In the genomic region with DNA sequence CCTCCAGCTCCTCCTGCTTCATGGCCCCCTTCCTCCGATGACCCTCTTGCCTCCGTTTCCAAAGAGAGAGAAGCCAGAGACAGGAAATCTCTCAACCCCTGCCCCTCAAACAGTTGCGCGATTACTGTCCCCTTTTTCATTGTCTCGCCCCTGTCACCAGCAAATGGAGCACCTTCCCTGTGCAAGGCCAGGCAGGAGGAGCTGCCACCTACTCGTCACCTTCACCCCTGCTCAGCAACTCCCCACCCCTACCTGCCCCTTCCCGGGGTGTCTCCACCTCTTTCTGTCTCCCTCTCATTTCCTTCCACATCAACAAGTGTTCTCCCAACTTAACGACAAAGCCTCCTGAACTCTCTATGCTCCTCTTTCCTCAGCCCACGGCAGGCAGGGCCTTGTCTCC, we compare ENCODE assay signal across 19 cellular contexts. TPM values are rescaled to one million over a fixed set of nuclear protein-coding genes. Genes with fewer than 3 reads are reported as not detected.
A peak's percentile ranks its signal among the peaks of the same experiment; 100 is the strongest.
DNase-seq lines count a peak whose midpoint lies in the region; ATAC-seq and TF ChIP-seq lines count a peak whose summit lies in the region.
"Had no signal": no experiment of that assay in that cellular context is flagged by ENCODE, and none has a peak within 500 bp of the region (broad histone marks: within the 10 kb centered on the region; RNA-seq: fewer than 3 reads in every experiment).

No MANE protein-coding gene starts in this region.

- H3K4me3 ChIP-seq in HEK293 (ENCODE audit: low read depth, low read length): no peak overlapping the region
- H3K4me3 ChIP-seq in endodermal cell (ENCODE audit: low read length): no peak overlapping the region
- no peak overlapping the region for H3K4me3 ChIP-seq in neuronal stem cell (ENCODE audit: low read length in 2 of 2)
- H3K4me3 ChIP-seq: GM12878, GM23248, HAP-1 had no signal

- TF ChIP-seq CTCF in HEK293 (tag by site-specific recombination; IDR thresholded peaks at IDR 0.05): no peak
- TF ChIP-seq CTCF in endodermal cell (conservative IDR thresholded peaks at IDR 0.05): no peak

- no peak overlapping the region for H3K4ac ChIP-seq in neuronal stem cell (ENCODE audit: low read length)

- H2AK5ac ChIP-seq in neuronal stem cell (ENCODE audit: low read depth, low read length): peak overlapping the region; percentile 17

- H3K4me3 Mint-ChIP-seq in endodermal cell: no peak overlapping the region
- H3K4me3 Mint-ChIP-seq in stimulated activated naive B cell treated with anti-CD40 and anti-IgM and Interleukin-4, amounts not matched to agents 10 μg/mL and 1 μg/mL and 100 μg/mL, for 72 hours: no peak overlapping the region
- H3K4me3 Mint-ChIP-seq: CD8-positive, alpha-beta T cell had no signal

- peaks cover 6% of the 10 kb centered on the region for H3K27me3 Mint-ChIP-seq in endodermal cell (ENCODE audit: insufficient read depth)
- H3K27me3 Mint-ChIP-seq in stimulated activated naive B cell treated with anti-CD40 and anti-IgM and Interleukin-4, amounts not matched to agents 10 μg/mL and 1 μg/mL and 100 μg/mL, for 72 hours: no peaks in the 10 kb centered on the region

- no peak overlapping the region for H2AFZ ChIP-seq in neuronal stem cell (ENCODE audit: low read length)
- H2AFZ ChIP-seq: GM23248 had no signal

- H3K4me1 ChIP-seq in HEK293 (ENCODE audit: control insufficient read depth, insufficient read depth, low read length) (no peaks in the 10 kb centered on the region), endodermal cell (ENCODE audit: control insufficient read depth, insufficient read depth, low read length) (no peaks in the 10 kb centered on the region), neuronal stem cell (ENCODE audit: control insufficient read depth in 2 of 2, insufficient read depth in 1 of 2, low read depth in 1 of 2, low read length in 2 of 2) (peaks cover 5 to 6% of the 10 kb centered on the region in 2 donors)
- H3K4me1 ChIP-seq: HAP-1 had no signal

- H3K36me3 ChIP-seq in HEK293 (ENCODE audit: control insufficient read depth in 2 of 2, insufficient read depth in 1 of 2, low read length in 2 of 2) (no peaks in the 10 kb centered on the region), endodermal cell (ENCODE audit: control insufficient read depth, insufficient read depth, low read length) (no peaks in the 10 kb centered on the region), neuronal stem cell (replicated peaks in 1 of 2; ENCODE audit: control insufficient read depth in 2 of 2, insufficient read depth in 2 of 2, low read length in 2 of 2) (no peaks in the 10 kb centered on the region)
- H3K36me3 ChIP-seq: HAP-1 had no signal

- H3K27me3 ChIP-seq in endodermal cell (ENCODE audit: control insufficient read depth, insufficient read depth, low read length, poor library complexity, severe bottlenecking): no peaks in the 10 kb centered on the region
- no peaks in the 10 kb centered on the region for H3K27me3 ChIP-seq in neuronal stem cell (ENCODE audit: control insufficient read depth in 3 of 3, insufficient read depth in 3 of 3, low read depth in 1 of 3, low read length in 3 of 3)

- peak overlapping the region; percentile 10 for H3K27ac Mint-ChIP-seq in endodermal cell
- H3K27ac Mint-ChIP-seq in stimulated activated naive B cell treated with anti-CD40 and anti-IgM and Interleukin-4, amounts not matched to agents 10 μg/mL and 1 μg/mL and 100 μg/mL, for 72 hours: peak overlapping the region; percentile 2
- H3K27ac Mint-ChIP-seq: CD8-positive, alpha-beta T cell had no signal

- H3K23ac ChIP-seq in neuronal stem cell (ENCODE audit: low read depth, low read length, poor library complexity): no peak overlapping the region

- H3K4me1 Mint-ChIP-seq in endodermal cell: peaks cover 5% of the 10 kb centered on the region
- peaks cover 6 to 9% of the 10 kb centered on the region in 2 donors for H3K4me1 Mint-ChIP-seq in stimulated activated naive B cell treated with anti-CD40 and anti-IgM and Interleukin-4, amounts not matched to agents 10 μg/mL and 1 μg/mL and 100 μg/mL, for 72 hours

- H3K9ac ChIP-seq in endodermal cell (ENCODE audit: extremely low read depth, low read length, poor library complexity, severe bottlenecking) (no peak overlapping the region), neuronal stem cell (ENCODE audit: low read depth, low read length, poor library complexity) (no peak overlapping the region)
- H3K9ac ChIP-seq: GM23248 had no signal

- H4K91ac ChIP-seq in neuronal stem cell (ENCODE audit: low read depth, low read length, poor library complexity): peak overlapping the region; percentile 11

- no peak overlapping the region for H4K8ac ChIP-seq in neuronal stem cell (ENCODE audit: low read depth, low read length)

- CTCF ChIA-PET in HEK293 (lab: Yijun Ruan, JAX): no interaction called here

- H2BK120ac ChIP-seq in neuronal stem cell (ENCODE audit: low read depth, low read length): no peak overlapping the region

- H3K14ac ChIP-seq in neuronal stem cell (ENCODE audit: low read length): peak overlapping the region; percentile 5

- no peaks in the 10 kb centered on the region for H3K79me1 ChIP-seq in neuronal stem cell (ENCODE audit: low read depth, low read length)

- H3K9me3 ChIP-seq in HEK293 (ENCODE audit: control insufficient read depth, insufficient read depth, low read depth, low read length): no peaks in the 10 kb centered on the region
- no peaks in the 10 kb centered on the region for H3K9me3 ChIP-seq in endodermal cell (ENCODE audit: control insufficient read depth, low read length)
- no peaks in the 10 kb centered on the region for H3K9me3 ChIP-seq in neuronal stem cell (replicated peaks in 1 of 2; ENCODE audit: control insufficient read depth in 2 of 2, insufficient read depth in 1 of 2, low read depth in 1 of 2, low read length in 2 of 2)
- H3K9me3 ChIP-seq: Caco-2, HAP-1 had no signal

- no peaks in the 10 kb centered on the region for H3K36me3 Mint-ChIP-seq in endodermal cell (ENCODE audit: low read depth)
- H3K36me3 Mint-ChIP-seq in stimulated activated naive B cell treated with anti-CD40 and anti-IgM and Interleukin-4, amounts not matched to agents 10 μg/mL and 1 μg/mL and 100 μg/mL, for 72 hours: peaks cover 11 to 33% of the 10 kb centered on the region in 2 donors
- H3K36me3 Mint-ChIP-seq: CD8-positive, alpha-beta T cell had no signal

- H3K18ac ChIP-seq in neuronal stem cell (ENCODE audit: low read length): peak overlapping the region; percentile 59

- DNase-seq in endodermal cell (no peak), neuronal stem cell (ENCODE audit: low spot score) (no peak), mucosa of gallbladder (ENCODE audit: low spot score) (no peak), NCI-H1436 treated with DMSO at 0.1 percent for 48 hours (lab: John Stamatoyannopoulos, UW) (no peak)
- DNase-seq in stimulated activated naive B cell treated with anti-CD40 and anti-IgM and Interleukin-4, amounts not matched to agents 10 μg/mL and 1 μg/mL and 100 μg/mL, for 72 hours: no peak
- DNase-seq: C1 segment of cervical spinal cord; Caco-2; CD8-positive, alpha-beta T cell; DMS153; DND-41; GM23248 had no signal

- H3K9me3 Mint-ChIP-seq in endodermal cell: no peaks in the 10 kb centered on the region
- no peaks in the 10 kb centered on the region for H3K9me3 Mint-ChIP-seq in stimulated activated naive B cell treated with anti-CD40 and anti-IgM and Interleukin-4, amounts not matched to agents 10 μg/mL and 1 μg/mL and 100 μg/mL, for 72 hours
- H3K9me3 Mint-ChIP-seq: CD8-positive, alpha-beta T cell had no signal

- no peak overlapping the region for H2BK15ac ChIP-seq in neuronal stem cell (ENCODE audit: low read length)

- no peak overlapping the region for H3K27ac ChIP-seq in HEK293 (ENCODE audit: extremely low read depth, low read depth, low read length)
- H3K27ac ChIP-seq in endodermal cell (ENCODE audit: low read depth, low read length): no peak overlapping the region
- H3K27ac ChIP-seq in neuronal stem cell (replicated peaks; ENCODE audit: low read length): no peak overlapping the region
- H3K27ac ChIP-seq: GM23248 had no signal

- no peak overlapping the region for H2BK5ac ChIP-seq in neuronal stem cell (ENCODE audit: low read length)

- POLR2A ChIA-PET in HEK293 (lab: Yijun Ruan, JAX): no interaction called here

- 80 to 85% methylated on average over 3 to 9 of the region's 9 CpGs for WGBS in endodermal cell (ENCODE audit: insufficient coverage in 1 of 2, insufficient read length in 1 of 2), 2 experiments
- WGBS in neuronal stem cell (ENCODE audit: extremely low coverage in 2 of 2, insufficient read length in 2 of 2, insufficient replicate concordance in 1 of 2), 2 donors: no CpG with 5 or more reads among the region's 9 CpGs

- no peak overlapping the region for H2BK12ac ChIP-seq in neuronal stem cell (ENCODE audit: low read length)

- H3K4me2 ChIP-seq in neuronal stem cell (ENCODE audit: insufficient read depth, low read length, poor library complexity, severe bottlenecking): no peak overlapping the region

- no peak for ATAC-seq in stimulated activated naive B cell treated with anti-CD40 and anti-IgM and Interleukin-4, amounts not matched to agents 10 μg/mL and 1 μg/mL and 100 μg/mL, for 72 hours (replicated peaks)
- no peak for ATAC-seq in HG03432 (IDR thresholded peaks at IDR 0.05; ENCODE audit: unreplicated experiment)
- no peak for ATAC-seq in GM19463 (IDR thresholded peaks at IDR 0.05; ENCODE audit: unreplicated experiment)
- ATAC-seq: CD8-positive, alpha-beta T cell; GM12878 had no signal

TF ChIP-seq in HEK293, 187 proteins besides CTCF, POLR2A, EP300 and RAD21:
- TF ChIP-seq ZNF202 (tag by site-specific recombination; IDR thresholded peaks at IDR 0.05; ENCODE audit: borderline replicate concordance): no peak
- TF ChIP-seq SCRT2 (tag by site-specific recombination; IDR thresholded peaks at IDR 0.05): peak; percentile 24; the same call in 1 of the 2 replicates
TF ChIP-seq in HEK293: peak in this region for 1.

RNA-seq across cellular contexts. Expression of a gene that starts 13.7 kb away (rescaled TPM):
- not detected for total RNA-seq in endodermal cell
- not detected for polyA plus RNA-seq in endodermal cell (2013, experiment 1 of 2)
- polyA plus RNA-seq in endodermal cell (2013, experiment 2 of 2): not detected
- not detected for polyA plus RNA-seq in neuronal stem cell (2013, experiment 1 of 2)
- polyA plus RNA-seq in neuronal stem cell (2013, experiment 2 of 2): 0.06 TPM
- 0.23 TPM for total RNA-seq in mucosa of gallbladder
- total RNA-seq: A172; CD8-positive, alpha-beta T cell; GM23248; H4 had no signal
- polyA plus RNA-seq: BJ, GM23248 had no signal

RNA-seq across cellular contexts. Expression of a gene that starts 23.5 kb away (rescaled TPM):
- 10 to 100 TPM; 46.7 to 56.9 TPM for total RNA-seq in endodermal cell
- polyA plus RNA-seq in endodermal cell (2013, experiment 1 of 2): 40.7 TPM
- polyA plus RNA-seq in endodermal cell (2013, experiment 2 of 2): 40.6 TPM
- polyA plus RNA-seq in neuronal stem cell (2013, experiment 1 of 2): 49.9 TPM
- polyA plus RNA-seq in neuronal stem cell (2013, experiment 2 of 2): 51.2 TPM
- 62.6 TPM for total RNA-seq in mucosa of gallbladder

RNA-seq across cellular contexts. Expression of a gene that starts 24.4 kb away (rescaled TPM):
- total RNA-seq in endodermal cell: 100 to 1,000 TPM; 241 to 246 TPM
- 234 TPM for polyA plus RNA-seq in endodermal cell (2013, experiment 1 of 2)
- polyA plus RNA-seq in endodermal cell (2013, experiment 2 of 2): 228 TPM
- 126 TPM for polyA plus RNA-seq in neuronal stem cell (2013, experiment 1 of 2)
- 126 TPM for polyA plus RNA-seq in neuronal stem cell (2013, experiment 2 of 2)
- total RNA-seq in mucosa of gallbladder: 131 TPM

RNA-seq across cellular contexts. Expression of a gene that starts 51.9 kb away (rescaled TPM):
- 100 to 1,000 TPM; 108 to 147 TPM for total RNA-seq in endodermal cell
- 161 TPM for polyA plus RNA-seq in endodermal cell (2013, experiment 1 of 2)
- polyA plus RNA-seq in endodermal cell (2013, experiment 2 of 2): 165 TPM
- polyA plus RNA-seq in neuronal stem cell (2013, experiment 1 of 2): 94.5 TPM
- polyA plus RNA-seq in neuronal stem cell (2013, experiment 2 of 2): 92.4 TPM
- 69.3 TPM for total RNA-seq in mucosa of gallbladder
